ENCODE assay signal across 8 cellular contexts in the genomic region with DNA sequence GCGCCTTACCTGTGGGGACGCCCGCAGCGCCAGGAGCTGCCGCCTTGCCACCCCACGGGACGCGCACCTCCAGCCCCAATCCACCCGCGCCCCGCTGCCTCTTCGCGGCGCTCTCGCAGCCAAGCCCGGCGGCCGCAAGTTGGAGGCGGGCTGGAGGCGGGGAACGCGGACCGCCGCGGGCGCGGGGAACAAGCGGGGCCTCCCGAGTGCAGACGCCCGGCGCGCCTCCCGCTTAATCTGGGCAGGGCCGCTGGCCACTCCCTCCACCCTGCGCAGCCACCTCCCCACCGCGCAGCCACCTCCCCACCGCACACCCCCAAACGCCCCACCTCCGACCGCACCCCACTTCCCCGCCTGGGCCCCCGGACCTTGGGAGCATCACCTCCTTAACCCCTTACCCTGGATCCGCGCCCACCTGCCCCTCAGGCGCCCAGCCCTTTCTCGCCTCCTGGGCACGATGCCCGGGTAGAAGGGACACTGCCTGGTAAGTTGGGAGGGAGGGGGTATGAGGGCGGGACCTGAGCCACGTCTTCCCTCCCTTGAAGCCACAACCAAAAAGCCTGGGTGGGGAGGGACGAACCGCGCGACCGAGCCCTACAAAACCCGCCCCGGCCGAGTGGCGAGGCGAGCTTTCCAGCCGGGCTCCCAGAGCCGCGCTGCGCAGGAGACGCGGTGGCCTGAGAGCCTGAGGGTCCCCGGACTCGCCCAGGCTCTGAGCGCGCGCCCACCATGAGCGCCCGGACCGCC. TPM values are rescaled to one million over a fixed set of nuclear protein-coding genes. Genes with fewer than 3 reads are reported as not detected.
A peak's percentile ranks its signal among the peaks of the same experiment; 100 is the strongest.
DNase-seq lines count a peak whose midpoint lies in the region; ATAC-seq, FAIRE-seq and TF ChIP-seq lines count a peak whose summit lies in the region.

TSS of gene COL4A3 (plus strand) at position 627 of the 747 bp plus-strand sequence. CDS start at position 730, 103 bp downstream.
TSS of gene COL4A4 (minus strand) at position 208 of the 747 bp plus-strand sequence. CDS start 16,722 bp downstream, outside the sequence.

- H3K56ac ChIP-seq in H1 (replicated peaks; ENCODE audit: insufficient read length, low read depth, low read length), result no peak within 1 kb of the TSS

- no peaks in the 10 kb centered on the region for H3K36me3 ChIP-seq in BLaER1 treated with 17β-estradiol and CSF1 and Interleukin-3, amounts not matched to agents 10 nM and 100 nM
- H3K36me3 ChIP-seq in OCI-LY3 (replicated peaks; ENCODE audit: low read depth, low read length), result no peaks in the 10 kb centered on the region
- H3K36me3 ChIP-seq in H1 (ENCODE audit: control insufficient read depth in 2 of 4, insufficient read depth in 4 of 4, low read length in 3 of 4), result no peaks in the 10 kb centered on the region
- no peaks in the 10 kb centered on the region for H3K36me3 ChIP-seq in mucosa of rectum (ENCODE audit: control insufficient read depth in 2 of 2, insufficient read depth in 2 of 2, low read length in 2 of 2)

- peak within 1 kb of the TSS in 1 of 11 experiments; percentile 44; a peak in 1 of 22 replicates for H3K9ac ChIP-seq in BLaER1 treated with 17β-estradiol and CSF1 and Interleukin-3, amounts not matched to agents 10 nM and 100 nM
- no peak within 1 kb of the TSS; the same call in 1 of the 2 replicates for H3K9ac ChIP-seq in OCI-LY3 (ENCODE audit: low read length)
- H3K9ac ChIP-seq in H1 (replicated peaks in 1 of 4; ENCODE audit: extremely low read depth in 1 of 4, low read depth in 3 of 4, low read length in 3 of 4), result no peak within 1 kb of the TSS
- peak within 1 kb of the TSS in 1 of 2 donors; percentile 16 for H3K9ac ChIP-seq in mucosa of rectum (ENCODE audit: low read depth in 1 of 2, low read length in 2 of 2)

- CTCF ChIA-PET in H1 (lab: Charles Lee; ENCODE audit: partially characterized antibody), result interaction anchor here (0.7 kb wide), 1 partner anchor 29 kb away, joined by 4 read pairs; no protein-coding TSS in a partner anchor

- H3K4me3 ChIP-seq in BLaER1 treated with 17β-estradiol and CSF1 and Interleukin-3, amounts not matched to agents 10 nM and 100 nM, result peak within 1 kb of the TSS; percentile 39 to 69 (median 56)
- H3K4me3 ChIP-seq in OCI-LY3 (ENCODE audit: low read length) (peak within 1 kb of the TSS; percentile 81), H1 (ENCODE audit: extremely low read depth in 1 of 4, insufficient read depth in 2 of 4, low read depth in 3 of 4, low read length in 4 of 4) (peak within 1 kb of the TSS; percentile 37 to 77 (median 54)), mucosa of rectum (ENCODE audit: low read length in 2 of 2) (peak within 1 kb of the TSS; percentile 57 to 66)

- H4K8ac ChIP-seq in H1 (ENCODE audit: extremely low read depth, insufficient read depth, low read length), result peak within 1 kb of the TSS; percentile 28; the same call in 1 of the 2 replicates

- peaks cover 15% of the 10 kb centered on the region; the same call in 1 of the 2 replicates for H3K23me2 ChIP-seq in H1 (ENCODE audit: low read depth, low read length)

- no peak within 1 kb of the TSS for H3K14ac ChIP-seq in H1 (ENCODE audit: insufficient read length)

- TF ChIP-seq POLR2A in H1 (IDR thresholded peaks at IDR 0.05; ENCODE audit: control extremely low read depth in 1 of 2, low read depth in 2 of 2, low read length in 2 of 2), result no peak

- DNase-seq in H1 (ENCODE audit: low read depth in 1 of 2, low spot score in 2 of 2) (peak in 1 of 2 experiments; percentile 66), NK-92 (lab: John Stamatoyannopoulos, UW; ENCODE audit: unreplicated experiment) (no peak), SK-N-DZ (ENCODE audit: low spot score) (no peak)

- no peak within 1 kb of the TSS for H2BK120ac ChIP-seq in H1 (replicated peaks; ENCODE audit: low read depth, low read length)

- H2BK20ac ChIP-seq in H1 (ENCODE audit: low read length), result no peak within 1 kb of the TSS

- H3K4me2 ChIP-seq in BLaER1 treated with 17β-estradiol and CSF1 and Interleukin-3, amounts not matched to agents 10 nM and 100 nM, result peak within 1 kb of the TSS; percentile 83 to 93 (median 89)
- H3K4me2 ChIP-seq in OCI-LY3 (ENCODE audit: low read length) (peak within 1 kb of the TSS; percentile 78), H1 (ENCODE audit: insufficient read depth in 1 of 2, low read depth in 2 of 2, low read length in 2 of 2) (peak within 1 kb of the TSS; percentile 54 to 91)

- H2AFZ ChIP-seq in OCI-LY3 (ENCODE audit: low read depth, low read length) (peak within 1 kb of the TSS; percentile 41), H1 (ENCODE audit: low read length) (peak within 1 kb of the TSS; percentile 93)

- no peak within 1 kb of the TSS for H2AK5ac ChIP-seq in H1 (ENCODE audit: low read depth, low read length)

- H4K91ac ChIP-seq in H1 (replicated peaks; ENCODE audit: insufficient read length, low read length), result no peak within 1 kb of the TSS

- H4K5ac ChIP-seq in H1 (ENCODE audit: insufficient read length, low read depth, low read length), result no peak within 1 kb of the TSS

- no peak for FAIRE-seq in H1 (lab: Jason Lieb, UNC)

- no peaks in the 10 kb centered on the region for H4K20me1 ChIP-seq in BLaER1 treated with 17β-estradiol and CSF1 and Interleukin-3, amounts not matched to agents 10 nM and 100 nM
- H4K20me1 ChIP-seq in OCI-LY3 (ENCODE audit: insufficient read depth, low read length), result no peaks in the 10 kb centered on the region
- H4K20me1 ChIP-seq in H1 (replicated peaks in 1 of 2; ENCODE audit: control insufficient read depth in 1 of 2, insufficient read depth in 2 of 2, low read length in 2 of 2), result peaks cover 0 to 5% of the 10 kb centered on the region in 2 experiments

- TF ChIP-seq EP300 in H1 (IDR thresholded peaks at IDR 0.05; ENCODE audit: borderline replicate concordance in 1 of 2, low read depth in 2 of 2, low read length in 2 of 2), result no peak

- H3K4ac ChIP-seq in H1 (replicated peaks; ENCODE audit: insufficient read length, low read depth, low read length), result no peak within 1 kb of the TSS

- TF ChIP-seq RAD21 in H1 (IDR thresholded peaks at IDR 0.05 in 1 of 2, conservative IDR thresholded peaks at IDR 0.05 in 1 of 2; ENCODE audit: low read depth in 2 of 2, low read length in 2 of 2), result no peak

- TF ChIP-seq CTCF in OCI-LY3 (IDR thresholded peaks at IDR 0.05; ENCODE audit: low read depth, low read length) (no peak), H1 (IDR thresholded peaks at IDR 0.05; ENCODE audit: control extremely low read depth in 1 of 3, insufficient read depth in 1 of 3, low read depth in 1 of 3, low read length in 3 of 3) (no peak)

- H3K23ac ChIP-seq in H1 (ENCODE audit: insufficient read length), result no peak within 1 kb of the TSS

- H3K9me3 ChIP-seq in BLaER1 treated with 17β-estradiol and CSF1 and Interleukin-3, amounts not matched to agents 10 nM and 100 nM (replicated peaks in 1 of 11), result peaks cover 4 to 18% (median 13%) of the 10 kb centered on the region in 11 experiments; a peak in 16 of 22 replicates
- H3K9me3 ChIP-seq in OCI-LY3 (ENCODE audit: insufficient read depth, low read length) (no peaks in the 10 kb centered on the region), H1 (ENCODE audit: insufficient read depth in 2 of 2, low read depth in 1 of 2, low read length in 1 of 2) (no peaks in the 10 kb centered on the region), mucosa of rectum (ENCODE audit: control insufficient read depth in 2 of 2, low read length in 2 of 2) (no peaks in the 10 kb centered on the region)

- no peak within 1 kb of the TSS; the same call in 1 of the 2 replicates for H2BK12ac ChIP-seq in H1 (ENCODE audit: low read depth, low read length)

- ATAC-seq in GM18520 (IDR thresholded peaks at IDR 0.05; ENCODE audit: unreplicated experiment) (peak; percentile 51), HG02938 (IDR thresholded peaks at IDR 0.05; ENCODE audit: unreplicated experiment) (peak; percentile 29)

- H2BK15ac ChIP-seq in H1 (ENCODE audit: low read length), result no peak within 1 kb of the TSS

- no peaks in the 10 kb centered on the region for H3K79me2 ChIP-seq in OCI-LY3 (ENCODE audit: low read length)
- no peaks in the 10 kb centered on the region for H3K79me2 ChIP-seq in H1 (ENCODE audit: control insufficient read depth in 1 of 2, insufficient read depth in 2 of 2, low read length in 2 of 2)

- H3K27ac ChIP-seq in BLaER1 treated with 17β-estradiol and CSF1 and Interleukin-3, amounts not matched to agents 10 nM and 100 nM, result no peak within 1 kb of the TSS
- no peak within 1 kb of the TSS for H3K27ac ChIP-seq in OCI-LY3 (ENCODE audit: low read length)
- no peak within 1 kb of the TSS for H3K27ac ChIP-seq in H1 (ENCODE audit: low read depth, low read length)
- peak within 1 kb of the TSS; percentile 56 to 75 for H3K27ac ChIP-seq in mucosa of rectum (ENCODE audit: low read depth in 2 of 2, low read length in 2 of 2)

- peaks cover 29 to 49% (median 35%) of the 10 kb centered on the region in 11 experiments for H3K27me3 ChIP-seq in BLaER1 treated with 17β-estradiol and CSF1 and Interleukin-3, amounts not matched to agents 10 nM and 100 nM
- H3K27me3 ChIP-seq in OCI-LY3 (ENCODE audit: low read depth, low read length) (peaks cover 23% of the 10 kb centered on the region), H1 (replicated peaks in 1 of 4; ENCODE audit: control insufficient read depth in 3 of 4, extremely low read depth in 1 of 4, insufficient read depth in 3 of 4, low read length in 3 of 4) (peaks cover 5 to 33% (median 22%) of the 10 kb centered on the region in 4 experiments), mucosa of rectum (ENCODE audit: control insufficient read depth in 2 of 2, insufficient read depth in 2 of 2, low read length in 2 of 2) (peaks cover 20 to 22% of the 10 kb centered on the region in 2 donors)

- no peak within 1 kb of the TSS for H3K18ac ChIP-seq in H1 (ENCODE audit: extremely low read depth, low read length)

- POLR2A ChIA-PET in H1 (lab: Charles Lee; ENCODE audit: partially characterized antibody), result no interaction called here

- H3K79me1 ChIP-seq in H1 (ENCODE audit: low read depth, low read length), result no peaks in the 10 kb centered on the region

- H2BK5ac ChIP-seq in H1 (ENCODE audit: low read depth, low read length), result no peak within 1 kb of the TSS

- peaks cover 0 to 15% (median 10%) of the 10 kb centered on the region in 10 experiments; a peak in 15 of 20 replicates for H3K4me1 ChIP-seq in BLaER1 treated with 17β-estradiol and CSF1 and Interleukin-3, amounts not matched to agents 10 nM and 100 nM
- H3K4me1 ChIP-seq in OCI-LY3 (ENCODE audit: low read length) (peaks cover 3% of the 10 kb centered on the region; the same call in 1 of the 2 replicates), H1 (replicated peaks in 1 of 4; ENCODE audit: control insufficient read depth in 3 of 4, insufficient read depth in 4 of 4, low read length in 3 of 4) (peaks cover 0 to 4% (median under 1%) of the 10 kb centered on the region in 4 experiments; a peak in 2 of 7 replicates), mucosa of rectum (ENCODE audit: control insufficient read depth in 2 of 2, insufficient read depth in 2 of 2, low read length in 2 of 2) (peaks cover 8 to 9% of the 10 kb centered on the region in 2 donors)

- WGBS in H1 (ENCODE audit: extremely low coverage in 1 of 2, insufficient coverage in 1 of 2, insufficient read length in 1 of 2, insufficient replicate concordance in 2 of 2, low coverage in 1 of 2, low lambda C conversion rate in 2 of 2, missing lambda C conversion rate in 1 of 2), 2 experiments, result 3% methylated on average over 46 of the region's 76 CpGs; no CpG with 5 or more reads in 1 of the 2 experiments

RNA-seq across cellular contexts. Expression of gene COL4A3, which starts in this region (rescaled TPM):
- total RNA-seq in H1 (2021; fragmentation: NEBNext Ultra II Directional; extraction: Animal tissue kit (Norgen Biotek cat#: 25700)), result 0.17 and 0.34 TPM in 2 replicates
- 0.12 and 0.28 TPM in 2 replicates for polyA plus RNA-seq in H1 (2011; rRNA removed)
- 0.22 TPM for polyA plus RNA-seq in H1 (2011; cell fraction: cytosol; rRNA removed)
- 1.2 TPM for polyA plus RNA-seq in H1 (2011; cell fraction: nucleus; rRNA removed)
- polyA plus RNA-seq in H1 (2012, experiment 1 of 2), result 0.08 to 0.54 TPM (median 0.29 TPM) in 4 replicates
- 0.05 TPM for polyA plus RNA-seq in H1 (2012, experiment 2 of 2)
- polyA plus RNA-seq in H1 (2013, experiment 1 of 2), result 0.41 TPM
- 0.31 TPM for polyA plus RNA-seq in H1 (2013, experiment 2 of 2)
- polyA minus RNA-seq in H1 (2011; rRNA and poly(A)+ RNA removed), result 0.19 and 0.90 TPM in 2 replicates
- polyA minus RNA-seq in H1 (2011; cell fraction: cytosol; rRNA and poly(A)+ RNA removed), result 0.29 TPM
- 1.6 TPM for polyA minus RNA-seq in H1 (2011; cell fraction: nucleus; rRNA and poly(A)+ RNA removed)
- polyA plus RNA-seq in SK-N-DZ (2014; cell fraction: cytosol; rRNA removed), result not detected in 2 replicates
- polyA plus RNA-seq in SK-N-DZ (2014; cell fraction: nucleus; rRNA removed), result not detected in 2 replicates

RNA-seq across cellular contexts. Expression of gene COL4A4, which starts in this region (rescaled TPM):
- 0.67 and 1.7 TPM in 2 replicates for total RNA-seq in H1 (2021; fragmentation: NEBNext Ultra II Directional; extraction: Animal tissue kit (Norgen Biotek cat#: 25700))
- 0.33 TPM in 2 replicates for polyA plus RNA-seq in H1 (2011; rRNA removed)
- polyA plus RNA-seq in H1 (2011; cell fraction: cytosol; rRNA removed), result 0.39 TPM
- 1.9 TPM for polyA plus RNA-seq in H1 (2011; cell fraction: nucleus; rRNA removed)
- polyA plus RNA-seq in H1 (2012, experiment 1 of 2), result 0.32 to 0.44 TPM (median 0.41 TPM) in 4 replicates
- 0.13 TPM for polyA plus RNA-seq in H1 (2012, experiment 2 of 2)
- polyA plus RNA-seq in H1 (2013, experiment 1 of 2), result 0.99 TPM
- polyA plus RNA-seq in H1 (2013, experiment 2 of 2), result 0.87 TPM
- polyA minus RNA-seq in H1 (2011; rRNA and poly(A)+ RNA removed), result 0.50 and 0.59 TPM in 2 replicates
- 0.22 TPM for polyA minus RNA-seq in H1 (2011; cell fraction: cytosol; rRNA and poly(A)+ RNA removed)
- 0.80 TPM for polyA minus RNA-seq in H1 (2011; cell fraction: nucleus; rRNA and poly(A)+ RNA removed)
- not detected in 2 replicates for polyA plus RNA-seq in SK-N-DZ (2014; cell fraction: cytosol; rRNA removed)
- polyA plus RNA-seq in SK-N-DZ (2014; cell fraction: nucleus; rRNA removed), result 0.01 TPM in 1 of 2 replicates, not detected in the other

Comparison
In these comparisons a context has a peak if more than half of its experiments do, and no peak if none do; other contexts are left out.
1. H3K27ac ChIP-seq: peak in mucosa of rectum (2 of 2); none in BLaER1 treated with 17β-estradiol and CSF1 and Interleukin-3, amounts not matched to agents 10 nM and 100 nM (0 of 11), OCI-LY3 (single experiment) and H1 (single experiment).
2. Peak in every context shown above with its lines, with median percentiles within 50 percentile points of each other: H3K4me2 ChIP-seq and H3K4me3 ChIP-seq.